Comparison of ENCODE assay signal across 1 cellular context in the genomic region with DNA sequence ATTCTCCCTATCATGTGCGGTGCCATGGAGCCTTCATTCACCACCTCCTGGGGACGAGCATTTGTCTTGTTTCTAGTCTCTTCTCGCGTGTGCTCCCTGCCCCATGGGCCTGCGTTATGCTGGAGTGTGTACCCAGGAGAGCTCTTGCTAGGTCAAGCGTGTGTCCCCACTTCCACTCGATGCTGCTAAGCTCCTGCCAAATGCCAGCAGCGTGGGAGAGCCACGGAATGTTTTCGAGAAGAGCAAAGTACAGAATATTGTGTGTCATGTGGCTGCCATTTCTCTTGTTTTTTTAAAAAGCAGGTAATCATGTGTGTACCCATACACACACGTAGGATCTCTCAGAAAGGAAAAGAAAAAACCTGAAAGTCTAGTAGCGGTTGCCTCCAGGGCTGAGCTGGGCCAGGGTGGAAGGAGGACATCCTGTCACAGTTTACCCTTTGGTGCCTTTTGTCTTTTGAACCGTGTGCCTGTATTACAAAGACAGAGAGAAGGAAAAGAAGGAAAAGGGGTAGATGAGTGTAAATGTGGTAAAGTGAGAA.
TF ChIP-seq lines count a peak whose summit lies in the region.

No MANE protein-coding gene starts in this region.

TF ChIP-seq in SK-N-SH treated with all-trans-retinoic acid at 6 μM for 48 hours, 23 proteins besides CTCF, POLR2A, EP300 and RAD21 (continued from another document):
- TF ChIP-seq, protein P1, sequence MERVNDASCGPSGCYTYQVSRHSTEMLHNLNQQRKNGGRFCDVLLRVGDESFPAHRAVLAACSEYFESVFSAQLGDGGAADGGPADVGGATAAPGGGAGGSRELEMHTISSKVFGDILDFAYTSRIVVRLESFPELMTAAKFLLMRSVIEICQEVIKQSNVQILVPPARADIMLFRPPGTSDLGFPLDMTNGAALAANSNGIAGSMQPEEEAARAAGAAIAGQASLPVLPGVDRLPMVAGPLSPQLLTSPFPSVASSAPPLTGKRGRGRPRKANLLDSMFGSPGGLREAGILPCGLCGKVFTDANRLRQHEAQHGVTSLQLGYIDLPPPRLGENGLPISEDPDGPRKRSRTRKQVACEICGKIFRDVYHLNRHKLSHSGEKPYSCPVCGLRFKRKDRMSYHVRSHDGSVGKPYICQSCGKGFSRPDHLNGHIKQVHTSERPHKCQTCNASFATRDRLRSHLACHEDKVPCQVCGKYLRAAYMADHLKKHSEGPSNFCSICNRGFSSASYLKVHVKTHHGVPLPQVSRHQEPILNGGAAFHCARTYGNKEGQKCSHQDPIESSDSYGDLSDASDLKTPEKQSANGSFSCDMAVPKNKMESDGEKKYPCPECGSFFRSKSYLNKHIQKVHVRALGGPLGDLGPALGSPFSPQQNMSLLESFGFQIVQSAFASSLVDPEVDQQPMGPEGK (CRISPR knock-in tag; IDR thresholded peaks at IDR 0.05; ENCODE audit: borderline replicate concordance), result no peak
